In the genomic region with DNA sequence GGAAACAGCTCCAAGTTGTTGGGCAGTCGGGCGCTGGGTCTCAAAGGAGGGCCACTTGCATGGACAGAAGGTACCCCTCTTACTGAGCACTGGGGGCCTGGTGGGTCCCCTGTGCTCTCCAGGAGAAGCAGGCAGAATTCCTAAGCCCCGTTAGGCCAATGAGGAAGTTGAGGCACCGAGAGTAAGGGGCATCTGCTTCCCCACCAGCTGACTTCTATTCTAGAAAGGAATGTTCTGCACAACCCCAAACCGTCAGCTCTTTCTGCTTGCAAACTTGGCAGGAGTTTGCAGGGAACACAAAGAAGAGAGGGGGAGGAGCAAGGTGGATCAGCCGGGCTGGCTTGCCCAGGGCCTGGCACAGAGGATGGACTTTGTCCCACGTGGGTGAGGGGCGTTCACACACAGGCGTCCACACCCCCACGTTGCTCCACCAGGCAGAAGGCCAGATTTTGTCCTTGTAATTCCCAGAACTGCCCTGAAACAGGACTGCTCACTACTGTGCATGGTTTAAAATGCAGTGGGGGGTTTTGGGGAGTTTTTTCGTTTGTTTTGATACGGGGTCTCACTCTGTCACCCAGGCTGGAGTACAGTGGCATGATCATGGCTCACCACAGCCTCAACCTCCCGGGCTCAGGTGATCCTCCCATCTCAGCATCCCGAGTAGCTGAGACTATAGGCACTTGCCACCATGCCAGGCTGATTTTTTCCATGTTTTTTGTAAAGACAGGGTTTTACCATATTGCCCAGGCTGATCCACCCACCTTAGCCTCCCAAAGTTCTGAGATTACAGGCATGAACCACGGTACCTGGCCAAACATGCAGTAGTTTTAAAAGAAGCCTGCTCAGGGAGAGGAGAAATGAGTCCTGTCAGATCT, we compare ENCODE assay signal across 1 cellular context.
TF ChIP-seq lines count a peak whose summit lies in the region.

No MANE protein-coding gene starts in this region.

TF ChIP-seq in HepG2, 621 proteins besides CTCF, POLR2A, EP300 and RAD21 (continued from another document and continues in another):
- TF ChIP-seq ZNF281 (CRISPR knock-in tag; IDR thresholded peaks at IDR 0.05; ENCODE audit: borderline replicate concordance) (peak; percentile 99), CBX1 (IDR thresholded peaks at IDR 0.05; ENCODE audit: low read depth) (no peak), DMTF1 (CRISPR knock-in tag; IDR thresholded peaks at IDR 0.05) (no peak), ZFAT (CRISPR knock-in tag; conservative IDR thresholded peaks at IDR 0.05) (no peak), TGIF2 (CRISPR knock-in tag; IDR thresholded peaks at IDR 0.05) (peak; percentile 40), TCF7L2 (IDR thresholded peaks at IDR 0.05; ENCODE audit: low read depth, low read length) (no peak), MLLT10 (CRISPR knock-in tag; IDR thresholded peaks at IDR 0.05) (no peak), MTERF4 (CRISPR knock-in tag; IDR thresholded peaks at IDR 0.05) (no peak), AGO1 (IDR thresholded peaks at IDR 0.05; ENCODE audit: low read depth, low read length, poor library complexity, severe bottlenecking) (no peak), MTF1 (CRISPR knock-in tag; IDR thresholded peaks at IDR 0.05) (no peak), SNAPC4 (CRISPR knock-in tag; IDR thresholded peaks at IDR 0.05) (no peak; the same call in 1 of the 2 replicates), ZNF274 (CRISPR knock-in tag; IDR thresholded peaks at IDR 0.05) (peak; percentile 21; the same call in 1 of the 2 replicates), ZNF496 (CRISPR knock-in tag; IDR thresholded peaks at IDR 0.05; ENCODE audit: insufficient replicate concordance) (no peak), STAT5B (CRISPR knock-in tag; IDR thresholded peaks at IDR 0.05) (0 out of 2 replicates have a peak, but pooled peaks have one; percentile 64), CREBL2 (CRISPR knock-in tag; IDR thresholded peaks at IDR 0.05; ENCODE audit: borderline replicate concordance) (no peak), MBD4 (IDR thresholded peaks at IDR 0.05; ENCODE audit: borderline replicate concordance, low read length) (no peak)
- TF ChIP-seq, protein P1, sequence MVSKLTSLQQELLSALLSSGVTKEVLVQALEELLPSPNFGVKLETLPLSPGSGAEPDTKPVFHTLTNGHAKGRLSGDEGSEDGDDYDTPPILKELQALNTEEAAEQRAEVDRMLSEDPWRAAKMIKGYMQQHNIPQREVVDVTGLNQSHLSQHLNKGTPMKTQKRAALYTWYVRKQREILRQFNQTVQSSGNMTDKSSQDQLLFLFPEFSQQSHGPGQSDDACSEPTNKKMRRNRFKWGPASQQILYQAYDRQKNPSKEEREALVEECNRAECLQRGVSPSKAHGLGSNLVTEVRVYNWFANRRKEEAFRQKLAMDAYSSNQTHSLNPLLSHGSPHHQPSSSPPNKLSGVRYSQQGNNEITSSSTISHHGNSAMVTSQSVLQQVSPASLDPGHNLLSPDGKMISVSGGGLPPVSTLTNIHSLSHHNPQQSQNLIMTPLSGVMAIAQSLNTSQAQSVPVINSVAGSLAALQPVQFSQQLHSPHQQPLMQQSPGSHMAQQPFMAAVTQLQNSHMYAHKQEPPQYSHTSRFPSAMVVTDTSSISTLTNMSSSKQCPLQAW (CRISPR knock-in tag; IDR thresholded peaks at IDR 0.05): peak; percentile 67; the same call in 1 of the 2 replicates
- TF ChIP-seq, protein P2, sequence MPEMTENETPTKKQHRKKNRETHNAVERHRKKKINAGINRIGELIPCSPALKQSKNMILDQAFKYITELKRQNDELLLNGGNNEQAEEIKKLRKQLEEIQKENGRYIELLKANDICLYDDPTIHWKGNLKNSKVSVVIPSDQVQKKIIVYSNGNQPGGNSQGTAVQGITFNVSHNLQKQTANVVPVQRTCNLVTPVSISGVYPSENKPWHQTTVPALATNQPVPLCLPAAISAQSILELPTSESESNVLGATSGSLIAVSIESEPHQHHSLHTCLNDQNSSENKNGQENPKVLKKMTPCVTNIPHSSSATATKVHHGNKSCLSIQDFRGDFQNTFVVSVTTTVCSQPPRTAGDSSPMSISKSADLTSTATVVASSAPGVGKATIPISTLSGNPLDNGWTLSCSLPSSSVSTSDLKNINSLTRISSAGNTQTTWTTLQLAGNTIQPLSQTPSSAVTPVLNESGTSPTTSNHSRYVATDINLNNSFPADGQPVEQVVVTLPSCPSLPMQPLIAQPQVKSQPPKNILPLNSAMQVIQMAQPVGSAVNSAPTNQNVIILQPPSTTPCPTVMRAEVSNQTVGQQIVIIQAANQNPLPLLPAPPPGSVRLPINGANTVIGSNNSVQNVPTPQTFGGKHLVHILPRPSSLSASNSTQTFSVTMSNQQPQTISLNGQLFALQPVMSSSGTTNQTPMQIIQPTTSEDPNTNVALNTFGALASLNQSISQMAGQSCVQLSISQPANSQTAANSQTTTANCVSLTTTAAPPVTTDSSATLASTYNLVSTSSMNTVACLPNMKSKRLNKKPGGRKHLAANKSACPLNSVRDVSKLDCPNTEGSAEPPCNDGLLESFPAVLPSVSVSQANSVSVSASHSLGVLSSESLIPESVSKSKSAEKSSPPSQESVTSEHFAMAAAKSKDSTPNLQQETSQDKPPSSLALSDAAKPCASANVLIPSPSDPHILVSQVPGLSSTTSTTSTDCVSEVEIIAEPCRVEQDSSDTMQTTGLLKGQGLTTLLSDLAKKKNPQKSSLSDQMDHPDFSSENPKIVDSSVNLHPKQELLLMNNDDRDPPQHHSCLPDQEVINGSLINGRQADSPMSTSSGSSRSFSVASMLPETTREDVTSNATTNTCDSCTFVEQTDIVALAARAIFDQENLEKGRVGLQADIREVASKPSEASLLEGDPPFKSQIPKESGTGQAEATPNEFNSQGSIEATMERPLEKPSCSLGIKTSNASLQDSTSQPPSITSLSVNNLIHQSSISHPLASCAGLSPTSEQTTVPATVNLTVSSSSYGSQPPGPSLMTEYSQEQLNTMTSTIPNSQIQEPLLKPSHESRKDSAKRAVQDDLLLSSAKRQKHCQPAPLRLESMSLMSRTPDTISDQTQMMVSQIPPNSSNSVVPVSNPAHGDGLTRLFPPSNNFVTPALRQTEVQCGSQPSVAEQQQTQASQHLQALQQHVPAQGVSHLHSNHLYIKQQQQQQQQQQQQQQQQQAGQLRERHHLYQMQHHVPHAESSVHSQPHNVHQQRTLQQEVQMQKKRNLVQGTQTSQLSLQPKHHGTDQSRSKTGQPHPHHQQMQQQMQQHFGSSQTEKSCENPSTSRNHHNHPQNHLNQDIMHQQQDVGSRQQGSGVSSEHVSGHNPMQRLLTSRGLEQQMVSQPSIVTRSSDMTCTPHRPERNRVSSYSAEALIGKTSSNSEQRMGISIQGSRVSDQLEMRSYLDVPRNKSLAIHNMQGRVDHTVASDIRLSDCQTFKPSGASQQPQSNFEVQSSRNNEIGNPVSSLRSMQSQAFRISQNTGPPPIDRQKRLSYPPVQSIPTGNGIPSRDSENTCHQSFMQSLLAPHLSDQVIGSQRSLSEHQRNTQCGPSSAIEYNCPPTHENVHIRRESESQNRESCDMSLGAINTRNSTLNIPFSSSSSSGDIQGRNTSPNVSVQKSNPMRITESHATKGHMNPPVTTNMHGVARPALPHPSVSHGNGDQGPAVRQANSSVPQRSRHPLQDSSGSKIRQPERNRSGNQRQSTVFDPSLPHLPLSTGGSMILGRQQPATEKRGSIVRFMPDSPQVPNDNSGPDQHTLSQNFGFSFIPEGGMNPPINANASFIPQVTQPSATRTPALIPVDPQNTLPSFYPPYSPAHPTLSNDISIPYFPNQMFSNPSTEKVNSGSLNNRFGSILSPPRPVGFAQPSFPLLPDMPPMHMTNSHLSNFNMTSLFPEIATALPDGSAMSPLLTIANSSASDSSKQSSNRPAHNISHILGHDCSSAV (CRISPR knock-in tag; IDR thresholded peaks at IDR 0.05; ENCODE audit: borderline replicate concordance): no peak
- TF ChIP-seq, protein P3, sequence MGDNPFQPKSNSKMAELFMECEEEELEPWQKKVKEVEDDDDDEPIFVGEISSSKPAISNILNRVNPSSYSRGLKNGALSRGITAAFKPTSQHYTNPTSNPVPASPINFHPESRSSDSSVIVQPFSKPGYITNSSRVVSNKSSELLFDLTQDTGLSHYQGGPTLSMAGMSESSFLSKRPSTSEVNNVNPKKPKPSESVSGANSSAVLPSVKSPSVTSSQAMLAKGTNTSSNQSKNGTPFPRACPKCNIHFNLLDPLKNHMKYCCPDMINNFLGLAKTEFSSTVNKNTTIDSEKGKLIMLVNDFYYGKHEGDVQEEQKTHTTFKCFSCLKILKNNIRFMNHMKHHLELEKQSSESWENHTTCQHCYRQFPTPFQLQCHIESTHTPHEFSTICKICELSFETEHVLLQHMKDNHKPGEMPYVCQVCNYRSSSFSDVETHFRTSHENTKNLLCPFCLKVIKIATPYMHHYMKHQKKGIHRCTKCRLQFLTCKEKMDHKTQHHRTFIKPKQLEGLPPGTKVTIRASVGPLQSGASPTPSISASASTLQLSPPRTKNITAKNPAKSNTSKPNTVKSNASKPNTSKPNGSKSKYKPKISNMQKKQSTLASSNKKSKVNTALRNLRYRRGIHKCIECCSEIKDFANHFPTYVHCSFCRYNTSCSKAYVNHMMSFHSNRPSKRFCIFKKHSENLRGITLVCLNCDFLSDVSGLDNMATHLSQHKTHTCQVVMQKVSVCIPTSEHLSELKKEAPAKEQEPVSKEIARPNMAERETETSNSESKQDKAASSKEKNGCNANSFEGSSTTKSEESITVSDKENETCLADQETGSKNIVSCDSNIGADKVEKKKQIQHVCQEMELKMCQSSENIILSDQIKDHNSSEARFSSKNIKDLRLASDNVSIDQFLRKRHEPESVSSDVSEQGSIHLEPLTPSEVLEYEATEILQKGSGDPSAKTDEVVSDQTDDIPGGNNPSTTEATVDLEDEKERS (CRISPR knock-in tag; IDR thresholded peaks at IDR 0.05): peak; percentile 93
